Comparison of ENCODE assay signal across 1 cellular context in genomic region chr9:127785023-127785932, GRCh38.
TF ChIP-seq lines count a peak whose summit lies in the region.

No MANE protein-coding gene starts in this region.

TF ChIP-seq in K562, 482 proteins besides CTCF, POLR2A, EP300 and RAD21 (continued from another document):
- TF ChIP-seq AFF4 (CRISPR knock-in tag; IDR thresholded peaks at IDR 0.05) (no peak), BMI1 (IDR thresholded peaks at IDR 0.05; ENCODE audit: low read length) (no peak), HCFC1 (IDR thresholded peaks at IDR 0.05; ENCODE audit: low read depth, low read length) (no peak), XRCC4 (IDR thresholded peaks at IDR 0.05; ENCODE audit: extremely low read depth, insufficient read depth, insufficient read length) (no peak), SIX5 (IDR thresholded peaks at IDR 0.05; ENCODE audit: borderline replicate concordance in 1 of 2, insufficient read depth in 1 of 2, low read depth in 1 of 2, low read length in 2 of 2) (no peak), STAT5B (CRISPR knock-in tag; IDR thresholded peaks at IDR 0.05) (no peak), NR2F6 (CRISPR knock-in tag; IDR thresholded peaks at IDR 0.05) (no peak), KAT2B (IDR thresholded peaks at IDR 0.05; ENCODE audit: low read depth, low read length) (no peak), HES1 (IDR thresholded peaks at IDR 0.05; ENCODE audit: low read depth) (no peak), ZNF253 (CRISPR knock-in tag; conservative IDR thresholded peaks at IDR 0.05) (no peak), ARID2 (IDR thresholded peaks at IDR 0.05) (peak; percentile 57; the same call in 1 of the 2 replicates), SPI1 (IDR thresholded peaks at IDR 0.05; ENCODE audit: borderline replicate concordance, low read depth, low read length) (no peak), ZNF408 (CRISPR knock-in tag; IDR thresholded peaks at IDR 0.05; ENCODE audit: low read depth) (no peak), ZNF444 (CRISPR knock-in tag; IDR thresholded peaks at IDR 0.05) (no peak), GTF2E2 (tag; IDR thresholded peaks at IDR 0.05) (no peak), PPARD (CRISPR knock-in tag; IDR thresholded peaks at IDR 0.05) (no peak), ZNF57 (CRISPR knock-in tag; IDR thresholded peaks at IDR 0.05) (no peak), PCBP1 (IDR thresholded peaks at IDR 0.05; ENCODE audit: low read depth, low read length, poor library complexity, severe bottlenecking) (peak; percentile 15), TAF9B (IDR thresholded peaks at IDR 0.05; ENCODE audit: partially characterized antibody) (no peak), PHB (CRISPR knock-in tag; IDR thresholded peaks at IDR 0.05) (no peak), TSHZ1 (CRISPR knock-in tag; IDR thresholded peaks at IDR 0.05) (no peak), PRMT5 (CRISPR knock-in tag; IDR thresholded peaks at IDR 0.05) (no peak), NCOA1 (IDR thresholded peaks at IDR 0.05; ENCODE audit: low read depth) (no peak), KDM1A (IDR thresholded peaks at IDR 0.05) (no peak), PRPF4 (IDR thresholded peaks at IDR 0.05; ENCODE audit: insufficient read depth, low read depth, low read length, poor library complexity, severe bottlenecking) (no peak), CBX3 (IDR thresholded peaks at IDR 0.05; ENCODE audit: borderline replicate concordance in 1 of 2, low read length in 2 of 2) (no peak), RERE (CRISPR knock-in tag; IDR thresholded peaks at IDR 0.05; ENCODE audit: borderline replicate concordance) (no peak), HMBOX1 (IDR thresholded peaks at IDR 0.05) (no peak), ZNF263 (CRISPR knock-in tag; IDR thresholded peaks at IDR 0.05; ENCODE audit: borderline replicate concordance) (peak; percentile 68; the same call in 1 of the 2 replicates), FOS (IDR thresholded peaks at IDR 0.05; ENCODE audit: extremely low read depth, insufficient read length) (no peak), CREB1 (IDR thresholded peaks at IDR 0.05) (no peak; the same call in 1 of the 2 replicates), CREB1 (CRISPR knock-in tag; IDR thresholded peaks at IDR 0.05) (peak; percentile 76), DLX4 (CRISPR knock-in tag; IDR thresholded peaks at IDR 0.05) (no peak), ELK1 (CRISPR knock-in tag; IDR thresholded peaks at IDR 0.05) (no peak), ERF (CRISPR knock-in tag; IDR thresholded peaks at IDR 0.05) (0 out of 2 replicates have a peak, but pooled peaks have one; percentile 25), E2F3 (CRISPR knock-in tag; IDR thresholded peaks at IDR 0.05) (0 out of 2 replicates have a peak, but pooled peaks have one; percentile 9)
